ENCODE assay signal across 1 cellular context in genomic region chr15:72732554-72732953, GRCh38.
TF ChIP-seq lines count a peak whose summit lies in the region.

No MANE protein-coding gene starts in this region.

TF ChIP-seq in HCT116, 20 proteins besides CTCF, POLR2A, EP300 and RAD21:
- TF ChIP-seq, protein P1, sequence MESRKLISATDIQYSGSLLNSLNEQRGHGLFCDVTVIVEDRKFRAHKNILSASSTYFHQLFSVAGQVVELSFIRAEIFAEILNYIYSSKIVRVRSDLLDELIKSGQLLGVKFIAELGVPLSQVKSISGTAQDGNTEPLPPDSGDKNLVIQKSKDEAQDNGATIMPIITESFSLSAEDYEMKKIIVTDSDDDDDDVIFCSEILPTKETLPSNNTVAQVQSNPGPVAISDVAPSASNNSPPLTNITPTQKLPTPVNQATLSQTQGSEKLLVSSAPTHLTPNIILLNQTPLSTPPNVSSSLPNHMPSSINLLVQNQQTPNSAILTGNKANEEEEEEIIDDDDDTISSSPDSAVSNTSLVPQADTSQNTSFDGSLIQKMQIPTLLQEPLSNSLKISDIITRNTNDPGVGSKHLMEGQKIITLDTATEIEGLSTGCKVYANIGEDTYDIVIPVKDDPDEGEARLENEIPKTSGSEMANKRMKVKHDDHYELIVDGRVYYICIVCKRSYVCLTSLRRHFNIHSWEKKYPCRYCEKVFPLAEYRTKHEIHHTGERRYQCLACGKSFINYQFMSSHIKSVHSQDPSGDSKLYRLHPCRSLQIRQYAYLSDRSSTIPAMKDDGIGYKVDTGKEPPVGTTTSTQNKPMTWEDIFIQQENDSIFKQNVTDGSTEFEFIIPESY (IDR thresholded peaks at IDR 0.05; ENCODE audit: extremely low read depth, insufficient replicate concordance, low read length), result no peak
- TF ChIP-seq POLR2AphosphoS5 (IDR thresholded peaks at IDR 0.05; ENCODE audit: low read depth, low read length) (no peak), CEBPB (IDR thresholded peaks at IDR 0.05; ENCODE audit: low read depth) (no peak), ELF1 (IDR thresholded peaks at IDR 0.05; ENCODE audit: borderline replicate concordance, low read depth) (no peak), YY1 (IDR thresholded peaks at IDR 0.05; ENCODE audit: extremely low read depth, insufficient replicate concordance, low read depth, low read length) (no peak), EZH2phosphoT487 (IDR thresholded peaks at IDR 0.05; ENCODE audit: borderline replicate concordance) (no peak), MAX (IDR thresholded peaks at IDR 0.05) (no peak), SP1 (IDR thresholded peaks at IDR 0.05; ENCODE audit: low read depth) (no peak), EGR1 (IDR thresholded peaks at IDR 0.05; ENCODE audit: low read depth) (no peak), ZFX (IDR thresholded peaks at IDR 0.05) (no peak), FOSL1 (IDR thresholded peaks at IDR 0.05; ENCODE audit: low read depth) (no peak), ATF3 (IDR thresholded peaks at IDR 0.05) (no peak), SIN3A (IDR thresholded peaks at IDR 0.05; ENCODE audit: low read depth) (no peak)
TF ChIP-seq in HCT116: peak in this region for 0.
